Comparison of ENCODE assay signal across 12 cellular contexts in genomic region chr10:119377431-119377830, GRCh38.
DNase-seq lines count a peak whose midpoint lies in the region; ATAC-seq and TF ChIP-seq lines count a peak whose summit lies in the region.
"Had no signal": no experiment of that assay in that cellular context is flagged by ENCODE, and none has a peak within 500 bp of the region (broad histone marks: within the 10 kb centered on the region; RNA-seq: fewer than 3 reads in every experiment).

No MANE protein-coding gene starts in this region.

- H3K4me3 ChIP-seq in heart right ventricle (no peak overlapping the region), thyroid gland (replicated peaks in 1 of 3) (no peak overlapping the region)
- H3K4me3 ChIP-seq: A549 had no signal

- 20 to 53% methylated on average over 4 of the region's 4 CpGs for WGBS in heart right ventricle, 2 donors
- 67 to 72% methylated on average over 4 of the region's 4 CpGs for WGBS in thyroid gland, 2 donors

- no peak for TF ChIP-seq POLR2A in thyroid gland (IDR thresholded peaks at IDR 0.05)

- H3K4me1 ChIP-seq in heart right ventricle, result peaks cover 6 to 76% (median 54%) of the 10 kb centered on the region in 9 donors
- peaks cover 41 to 57% of the 10 kb centered on the region in 2 donors for H3K4me1 ChIP-seq in thyroid gland
- H3K4me1 ChIP-seq: A549 had no signal

- peaks cover 0 to 24% (median 9%) of the 10 kb centered on the region in 9 donors for H3K36me3 ChIP-seq in heart right ventricle
- H3K36me3 ChIP-seq in thyroid gland, result no peaks in the 10 kb centered on the region

- no peaks in the 10 kb centered on the region for H3K9me3 ChIP-seq in heart right ventricle
- H3K9me3 ChIP-seq in thyroid gland, result no peaks in the 10 kb centered on the region
- H3K9me3 ChIP-seq: A549 had no signal

- no peak for TF ChIP-seq CTCF in heart right ventricle (IDR thresholded peaks at IDR 0.05)
- TF ChIP-seq CTCF in thyroid gland (IDR thresholded peaks at IDR 0.05), result no peak

- intact Hi-C loops in Right ventricle myocardium inferior (cut with DNase I), result loop anchor here (2.0 to 5.0 kb wide), 2 partner anchors 17 to 35 kb away; no protein-coding TSS in a partner anchor
- intact Hi-C loops in cardiac septum (cut with DNase I), result no loop called here
- intact Hi-C loops in heart right ventricle (cut with DNase I), result no loop called here
- intact Hi-C loops in thyroid gland (cut with DNase I), result no loop called here

- no peak for DNase-seq in Right ventricle myocardium inferior (ENCODE audit: missing footprints)
- DNase-seq in cardiac septum (ENCODE audit: low spot score), result no peak
- DNase-seq in NCI-H82 treated with DMSO at 0.1 percent for 48 hours (lab: John Stamatoyannopoulos, UW; ENCODE audit: unreplicated experiment), result peak; percentile 51
- DNase-seq in heart right ventricle, result no peak
- no peak for DNase-seq in thyroid gland
- no peak for DNase-seq in OCI-M1 (lab: John Stamatoyannopoulos, UW)
- DNase-seq in NCI-H526 (lab: John Stamatoyannopoulos, UW), result no peak
- DNase-seq: COR-L47; Karpas-422; NK-92 treated with Interleukin-12 subunit alpha and Interleukin-12 subunit beta, amount 100 ng/mL, for 24 hours had no signal

- ATAC-seq in Right ventricle myocardium inferior (peak; percentile 44), heart right ventricle (peak in 2 of 8 donors; percentile 27 to 41), HG03469 (IDR thresholded peaks at IDR 0.05; ENCODE audit: unreplicated experiment) (no peak)
- ATAC-seq: A549 had no signal

- H3K27me3 ChIP-seq in heart right ventricle (no peaks in the 10 kb centered on the region), thyroid gland (no peaks in the 10 kb centered on the region)

- H3K27ac ChIP-seq in heart right ventricle, result peak overlapping the region in 9 of 10 donors; percentile 5 to 85 (median 73)
- peak overlapping the region in 2 of 3 donors; percentile 41 to 72 for H3K27ac ChIP-seq in thyroid gland
- H3K27ac ChIP-seq: A549 had no signal
